Comparison of ENCODE assay signal across 1 cellular context in genomic region chr7:71019703-71020102, GRCh38.
TF ChIP-seq lines count a peak whose summit lies in the region.

No MANE protein-coding gene starts in this region.

TF ChIP-seq in H1, 55 proteins besides CTCF, POLR2A, EP300 and RAD21 (continued from another document):
- TF ChIP-seq TAF1 (IDR thresholded peaks at IDR 0.05; ENCODE audit: low read depth, low read length) (no peak), ATF3 (IDR thresholded peaks at IDR 0.05; ENCODE audit: insufficient read depth, low read depth, low read length) (no peak), HDAC6 (IDR thresholded peaks at IDR 0.05; ENCODE audit: low read depth, low read length) (no peak), YY1 (IDR thresholded peaks at IDR 0.05; ENCODE audit: low read depth, low read length) (no peak), CHD2 (IDR thresholded peaks at IDR 0.05; ENCODE audit: low read length) (no peak), TBP (IDR thresholded peaks at IDR 0.05; ENCODE audit: low read depth, low read length) (no peak), CBX8 (IDR thresholded peaks at IDR 0.05; ENCODE audit: borderline replicate concordance, low read depth, low read length) (no peak), TCF12 (IDR thresholded peaks at IDR 0.05; ENCODE audit: low read depth, low read length) (no peak), EGR1 (IDR thresholded peaks at IDR 0.05; ENCODE audit: borderline replicate concordance, low read depth, low read length) (no peak), EZH2 (IDR thresholded peaks at IDR 0.05; ENCODE audit: low read depth, low read length, severe bottlenecking) (no peak), POU5F1 (IDR thresholded peaks at IDR 0.05; ENCODE audit: low read depth, low read length) (no peak), ZNF274 (IDR thresholded peaks at IDR 0.05; ENCODE audit: borderline replicate concordance, extremely low read depth, low read length) (no peak), SP2 (IDR thresholded peaks at IDR 0.05; ENCODE audit: low read length) (no peak)
